Comparison of ENCODE assay signal across 9 cellular contexts in genomic region chr5:123874600-123875201, GRCh38.
DNase-seq lines count a peak whose midpoint lies in the region; ATAC-seq lines count a peak whose summit lies in the region.
"Had no signal": no experiment of that assay in that cellular context is flagged by ENCODE, and none has a peak within 500 bp of the region (broad histone marks: within the 10 kb centered on the region; RNA-seq: fewer than 3 reads in every experiment).

No MANE protein-coding gene starts in this region.

- H2AFZ ChIP-seq in neuron (ENCODE audit: low read depth, low read length): no peak overlapping the region

- H3K9me3 ChIP-seq in ES-I3 (ENCODE audit: control insufficient read depth, insufficient read depth, low read length) (no peaks in the 10 kb centered on the region), NT2/D1 (ENCODE audit: insufficient read depth, low read length) (no peaks in the 10 kb centered on the region), neuron (ENCODE audit: low read length) (no peaks in the 10 kb centered on the region)
- H3K9me3 ChIP-seq: MG63 had no signal

- no peaks in the 10 kb centered on the region for H3K27me3 ChIP-seq in NT2/D1 (ENCODE audit: insufficient read depth, insufficient read length)
- no peaks in the 10 kb centered on the region for H3K27me3 ChIP-seq in neuron (ENCODE audit: insufficient read depth, low read length)
- H3K27me3 ChIP-seq: MG63 had no signal

- ATAC-seq in GM21528 (IDR thresholded peaks at IDR 0.05; ENCODE audit: low FRiP score, unreplicated experiment) (no peak), HG02642 (IDR thresholded peaks at IDR 0.05; ENCODE audit: poor library complexity, unreplicated experiment) (no peak)

- no peak overlapping the region for H3K4me3 ChIP-seq in NT2/D1 (ENCODE audit: insufficient read length, low read depth)
- H3K4me3 ChIP-seq in neuron (ENCODE audit: low read length): peak overlapping the region; percentile 33
- H3K4me3 ChIP-seq: MG63 had no signal

- H3K9ac ChIP-seq in ES-I3 (ENCODE audit: low read depth, low read length) (peak overlapping the region; percentile 35), NT2/D1 (ENCODE audit: insufficient read length, low read depth) (peak overlapping the region; percentile 26)

- DNase-seq in NT2/D1 (ENCODE audit: low read depth, low spot score): peak; percentile 36
- DNase-seq in foreskin melanocyte: peak; percentile 93
- DNase-seq in RKO (ENCODE audit: low spot score): no peak
- DNase-seq in RPMI8226: no peak
- DNase-seq: MG63 had no signal

- H3K4me1 ChIP-seq in ES-I3 (ENCODE audit: insufficient read depth, low read length): peaks cover 48% of the 10 kb centered on the region
- H3K4me1 ChIP-seq in NT2/D1 (ENCODE audit: insufficient read depth, insufficient read length): peaks cover 2% of the 10 kb centered on the region
- H3K4me1 ChIP-seq in neuron (ENCODE audit: insufficient read depth, low read length): peaks cover 49% of the 10 kb centered on the region

- H3K36me3 ChIP-seq in ES-I3 (ENCODE audit: insufficient read depth, low read length) (no peaks in the 10 kb centered on the region), NT2/D1 (ENCODE audit: insufficient read depth, insufficient read length, low read length) (no peaks in the 10 kb centered on the region), neuron (ENCODE audit: insufficient read depth, low read length) (no peaks in the 10 kb centered on the region)
- H3K36me3 ChIP-seq: MG63 had no signal

Comparison
In these comparisons a context has a peak if more than half of its experiments do, and no peak if none do; other contexts are left out.
1. DNase-seq: peak in NT2/D1 (single experiment) and foreskin melanocyte (single experiment); none in RKO (single experiment) and RPMI8226 (single experiment).